1 cellular context compared by ENCODE assay signal in the genomic region with DNA sequence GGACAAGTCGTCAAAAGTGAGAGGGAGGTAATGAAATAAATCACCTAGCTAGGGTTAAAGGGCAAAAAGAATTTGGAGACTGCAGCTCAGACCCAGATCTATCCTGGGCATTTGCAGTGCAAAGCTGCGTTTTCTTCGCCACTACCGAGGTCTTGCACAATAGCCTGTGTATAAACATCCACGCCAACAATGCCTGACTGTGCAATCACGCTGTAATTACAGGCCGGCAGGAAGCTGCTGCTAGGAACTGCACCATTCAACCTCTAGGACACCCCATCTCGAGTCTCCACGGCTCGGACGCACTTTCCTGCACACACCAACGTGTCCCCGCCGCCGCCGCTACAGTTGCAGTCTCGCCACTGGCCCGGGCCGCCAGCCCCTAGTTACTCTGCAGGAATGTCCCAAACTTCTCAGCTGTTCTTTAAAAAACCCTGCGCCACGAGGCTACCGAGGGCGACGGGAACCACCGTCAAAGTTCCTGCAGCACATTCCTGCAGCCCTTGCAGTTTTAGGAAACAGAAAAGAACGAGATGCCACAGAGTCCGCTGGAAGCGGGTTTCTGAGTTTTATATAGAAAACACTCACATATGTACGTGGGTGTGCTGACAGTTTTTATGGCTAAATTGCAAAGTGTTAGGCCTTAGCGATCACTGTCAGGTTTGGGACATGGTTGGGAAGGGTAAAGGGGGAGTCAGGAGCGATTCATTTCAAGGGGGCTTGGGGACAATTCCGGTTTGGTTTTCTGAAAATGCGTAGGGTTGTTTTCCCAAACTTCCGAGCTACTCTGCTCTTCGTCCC.
TF ChIP-seq lines count a peak whose summit lies in the region.

No MANE protein-coding gene starts in this region.

TF ChIP-seq in HepG2, 621 proteins besides CTCF, POLR2A, EP300 and RAD21 (continued from another document and continues in another):
- TF ChIP-seq HMGXB4 (CRISPR knock-in tag; IDR thresholded peaks at IDR 0.05; ENCODE audit: borderline replicate concordance in 1 of 2, low read depth in 1 of 2): peak; percentile 70 to 77; a peak in 2 of 4 replicates
- no peak for TF ChIP-seq WIZ (CRISPR knock-in tag; IDR thresholded peaks at IDR 0.05)
- peak; percentile 78; the same call in 1 of the 2 replicates for TF ChIP-seq ATF2 (CRISPR knock-in tag; IDR thresholded peaks at IDR 0.05)
- TF ChIP-seq HDAC2 (CRISPR knock-in tag; IDR thresholded peaks at IDR 0.05): peak; percentile 94
- TF ChIP-seq ZNF703 (CRISPR knock-in tag; IDR thresholded peaks at IDR 0.05; ENCODE audit: borderline replicate concordance): no peak
- 0 out of 2 replicates have a peak, but pooled peaks have one; percentile 43 for TF ChIP-seq ELF4 (CRISPR knock-in tag; IDR thresholded peaks at IDR 0.05; ENCODE audit: borderline replicate concordance)
- TF ChIP-seq MLX (CRISPR knock-in tag; IDR thresholded peaks at IDR 0.05): peak; percentile 83; the same call in 1 of the 2 replicates
- TF ChIP-seq SATB2 (CRISPR knock-in tag; IDR thresholded peaks at IDR 0.05): no peak
- TF ChIP-seq ZFP37 (CRISPR knock-in tag; IDR thresholded peaks at IDR 0.05; ENCODE audit: borderline replicate concordance): peak; percentile 79; the same call in 1 of the 2 replicates
- peak; percentile 85 for TF ChIP-seq DMAP1 (CRISPR knock-in tag; IDR thresholded peaks at IDR 0.05)
- peak; percentile 53 for TF ChIP-seq BHLHE40 (IDR thresholded peaks at IDR 0.05; ENCODE audit: low read length)
- peak; percentile 68 for TF ChIP-seq RBFOX2 (IDR thresholded peaks at IDR 0.05; ENCODE audit: low read depth, low read length)
- TF ChIP-seq, protein P1, sequence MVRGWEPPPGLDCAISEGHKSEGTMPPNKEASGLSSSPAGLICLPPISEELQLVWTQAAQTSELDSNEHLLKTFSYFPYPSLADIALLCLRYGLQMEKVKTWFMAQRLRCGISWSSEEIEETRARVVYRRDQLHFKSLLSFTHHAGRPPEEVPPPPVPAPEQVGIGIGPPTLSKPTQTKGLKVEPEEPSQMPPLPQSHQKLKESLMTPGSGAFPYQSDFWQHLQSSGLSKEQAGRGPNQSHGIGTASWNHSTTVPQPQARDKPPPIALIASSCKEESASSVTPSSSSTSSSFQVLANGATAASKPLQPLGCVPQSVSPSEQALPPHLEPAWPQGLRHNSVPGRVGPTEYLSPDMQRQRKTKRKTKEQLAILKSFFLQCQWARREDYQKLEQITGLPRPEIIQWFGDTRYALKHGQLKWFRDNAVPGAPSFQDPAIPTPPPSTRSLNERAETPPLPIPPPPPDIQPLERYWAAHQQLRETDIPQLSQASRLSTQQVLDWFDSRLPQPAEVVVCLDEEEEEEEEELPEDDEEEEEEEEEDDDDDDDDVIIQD (CRISPR knock-in tag; IDR thresholded peaks at IDR 0.05; ENCODE audit: low read depth): peak; percentile 66; the same call in 1 of the 2 replicates
- TF ChIP-seq XRCC5 (optimal IDR thresholded peaks at IDR 0.05; ENCODE audit: low read length): peak; percentile 45
- no peak for TF ChIP-seq RNF2 (conservative IDR thresholded peaks at IDR 0.05; ENCODE audit: low read depth)
- no peak for TF ChIP-seq HES4 (CRISPR knock-in tag; IDR thresholded peaks at IDR 0.05; ENCODE audit: borderline replicate concordance)
- TF ChIP-seq RELA (CRISPR knock-in tag; IDR thresholded peaks at IDR 0.05): peak; percentile 56; the same call in 1 of the 2 replicates
- TF ChIP-seq MYPOP (CRISPR knock-in tag; IDR thresholded peaks at IDR 0.05): peak; percentile 84; the same call in 1 of the 2 replicates
- TF ChIP-seq ZNF235 (CRISPR knock-in tag; IDR thresholded peaks at IDR 0.05; ENCODE audit: borderline replicate concordance): no peak
- peak; percentile 71 for TF ChIP-seq POLR2AphosphoS5 (IDR thresholded peaks at IDR 0.05; ENCODE audit: low read depth, low read length)
- 0 out of 2 replicates have a peak, but pooled peaks have one; percentile 42 for TF ChIP-seq ZBTB1 (CRISPR knock-in tag; IDR thresholded peaks at IDR 0.05; ENCODE audit: borderline replicate concordance)
- peak; percentile 75 for TF ChIP-seq DRAP1 (CRISPR knock-in tag; IDR thresholded peaks at IDR 0.05)
- TF ChIP-seq FOXA1 (IDR thresholded peaks at IDR 0.05): no peak
- TF ChIP-seq FOXA1 (CRISPR knock-in tag; IDR thresholded peaks at IDR 0.05): peak; percentile 95
- TF ChIP-seq MIER3 (CRISPR knock-in tag; IDR thresholded peaks at IDR 0.05; ENCODE audit: borderline replicate concordance): peak; percentile 47; the same call in 1 of the 2 replicates
- peak; percentile 75; the same call in 1 of the 2 replicates for TF ChIP-seq RCOR2 (CRISPR knock-in tag; IDR thresholded peaks at IDR 0.05)
- TF ChIP-seq, protein P2, sequence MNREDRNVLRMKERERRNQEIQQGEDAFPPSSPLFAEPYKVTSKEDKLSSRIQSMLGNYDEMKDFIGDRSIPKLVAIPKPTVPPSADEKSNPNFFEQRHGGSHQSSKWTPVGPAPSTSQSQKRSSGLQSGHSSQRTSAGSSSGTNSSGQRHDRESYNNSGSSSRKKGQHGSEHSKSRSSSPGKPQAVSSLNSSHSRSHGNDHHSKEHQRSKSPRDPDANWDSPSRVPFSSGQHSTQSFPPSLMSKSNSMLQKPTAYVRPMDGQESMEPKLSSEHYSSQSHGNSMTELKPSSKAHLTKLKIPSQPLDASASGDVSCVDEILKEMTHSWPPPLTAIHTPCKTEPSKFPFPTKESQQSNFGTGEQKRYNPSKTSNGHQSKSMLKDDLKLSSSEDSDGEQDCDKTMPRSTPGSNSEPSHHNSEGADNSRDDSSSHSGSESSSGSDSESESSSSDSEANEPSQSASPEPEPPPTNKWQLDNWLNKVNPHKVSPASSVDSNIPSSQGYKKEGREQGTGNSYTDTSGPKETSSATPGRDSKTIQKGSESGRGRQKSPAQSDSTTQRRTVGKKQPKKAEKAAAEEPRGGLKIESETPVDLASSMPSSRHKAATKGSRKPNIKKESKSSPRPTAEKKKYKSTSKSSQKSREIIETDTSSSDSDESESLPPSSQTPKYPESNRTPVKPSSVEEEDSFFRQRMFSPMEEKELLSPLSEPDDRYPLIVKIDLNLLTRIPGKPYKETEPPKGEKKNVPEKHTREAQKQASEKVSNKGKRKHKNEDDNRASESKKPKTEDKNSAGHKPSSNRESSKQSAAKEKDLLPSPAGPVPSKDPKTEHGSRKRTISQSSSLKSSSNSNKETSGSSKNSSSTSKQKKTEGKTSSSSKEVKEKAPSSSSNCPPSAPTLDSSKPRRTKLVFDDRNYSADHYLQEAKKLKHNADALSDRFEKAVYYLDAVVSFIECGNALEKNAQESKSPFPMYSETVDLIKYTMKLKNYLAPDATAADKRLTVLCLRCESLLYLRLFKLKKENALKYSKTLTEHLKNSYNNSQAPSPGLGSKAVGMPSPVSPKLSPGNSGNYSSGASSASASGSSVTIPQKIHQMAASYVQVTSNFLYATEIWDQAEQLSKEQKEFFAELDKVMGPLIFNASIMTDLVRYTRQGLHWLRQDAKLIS (CRISPR knock-in tag; IDR thresholded peaks at IDR 0.05): 0 out of 2 replicates have a peak, but pooled peaks have one; percentile 72
- peak; percentile 60 for TF ChIP-seq SKIL (CRISPR knock-in tag; IDR thresholded peaks at IDR 0.05; ENCODE audit: borderline replicate concordance)
- TF ChIP-seq, protein P3, sequence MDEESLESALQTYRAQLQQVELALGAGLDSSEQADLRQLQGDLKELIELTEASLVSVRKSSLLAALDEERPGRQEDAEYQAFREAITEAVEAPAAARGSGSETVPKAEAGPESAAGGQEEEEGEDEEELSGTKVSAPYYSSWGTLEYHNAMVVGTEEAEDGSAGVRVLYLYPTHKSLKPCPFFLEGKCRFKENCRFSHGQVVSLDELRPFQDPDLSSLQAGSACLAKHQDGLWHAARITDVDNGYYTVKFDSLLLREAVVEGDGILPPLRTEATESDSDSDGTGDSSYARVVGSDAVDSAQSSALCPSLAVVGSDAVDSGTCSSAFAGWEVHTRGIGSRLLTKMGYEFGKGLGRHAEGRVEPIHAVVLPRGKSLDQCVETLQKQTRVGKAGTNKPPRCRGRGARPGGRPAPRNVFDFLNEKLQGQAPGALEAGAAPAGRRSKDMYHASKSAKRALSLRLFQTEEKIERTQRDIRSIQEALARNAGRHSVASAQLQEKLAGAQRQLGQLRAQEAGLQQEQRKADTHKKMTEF (CRISPR knock-in tag; IDR thresholded peaks at IDR 0.05): peak; percentile 80
- peak; percentile 68 for TF ChIP-seq ZBTB14 (CRISPR knock-in tag; IDR thresholded peaks at IDR 0.05)
- TF ChIP-seq SAP130 (CRISPR knock-in tag; IDR thresholded peaks at IDR 0.05; ENCODE audit: low read depth): peak; percentile 98
- peak; percentile 77; the same call in 1 of the 2 replicates for TF ChIP-seq ZNF503 (CRISPR knock-in tag; IDR thresholded peaks at IDR 0.05)
- peak; percentile 93 for TF ChIP-seq ZNF501 (CRISPR knock-in tag; IDR thresholded peaks at IDR 0.05)
- TF ChIP-seq NFRKB (IDR thresholded peaks at IDR 0.05): no peak
- no peak for TF ChIP-seq XBP1 (CRISPR knock-in tag; IDR thresholded peaks at IDR 0.05)
- TF ChIP-seq RBAK (CRISPR knock-in tag; IDR thresholded peaks at IDR 0.05): no peak
